1 cellular context compared by ENCODE assay signal in genomic region chr19:27972291-27973040, GRCh38.
TF ChIP-seq lines count a peak whose summit lies in the region.

No MANE protein-coding gene starts in this region.

TF ChIP-seq in WTC11, 78 proteins besides CTCF, POLR2A, EP300 and RAD21 (continued from another document):
- no peak for TF ChIP-seq ZNF317 (CRISPR knock-in tag; IDR thresholded peaks at IDR 0.05; ENCODE audit: borderline replicate concordance, low read depth)
- TF ChIP-seq USF2 (CRISPR knock-in tag; IDR thresholded peaks at IDR 0.05) = no peak
- TF ChIP-seq NFE2L1 (CRISPR knock-in tag; IDR thresholded peaks at IDR 0.05) = no peak
- TF ChIP-seq ATF1 (CRISPR knock-in tag; IDR thresholded peaks at IDR 0.05) = no peak
- TF ChIP-seq ZNF425 (CRISPR knock-in tag; conservative IDR thresholded peaks at IDR 0.05) = no peak
- TF ChIP-seq ELF4 (CRISPR knock-in tag; IDR thresholded peaks at IDR 0.05; ENCODE audit: low read depth) = no peak
- TF ChIP-seq SOX15 (CRISPR knock-in tag; IDR thresholded peaks at IDR 0.05) = no peak
- no peak for TF ChIP-seq ATF6 (CRISPR knock-in tag; IDR thresholded peaks at IDR 0.05)
- no peak for TF ChIP-seq PRDM15 (CRISPR knock-in tag; IDR thresholded peaks at IDR 0.05)
- no peak for TF ChIP-seq ZNF512 (CRISPR knock-in tag; IDR thresholded peaks at IDR 0.05; ENCODE audit: borderline replicate concordance)
- TF ChIP-seq CREM (CRISPR knock-in tag; IDR thresholded peaks at IDR 0.05) = no peak
- TF ChIP-seq ZNF219 (CRISPR knock-in tag; IDR thresholded peaks at IDR 0.05; ENCODE audit: borderline replicate concordance) = no peak
- TF ChIP-seq E2F5 (CRISPR knock-in tag; IDR thresholded peaks at IDR 0.05) = no peak
- TF ChIP-seq ESRRA (CRISPR knock-in tag; IDR thresholded peaks at IDR 0.05; ENCODE audit: borderline replicate concordance) = no peak
